ENCODE assay signal across 1 cellular context in genomic region chr3:187186801-187187421, GRCh38.
TF ChIP-seq lines count a peak whose summit lies in the region.

No MANE protein-coding gene starts in this region.

TF ChIP-seq in K562, 482 proteins besides CTCF, POLR2A, EP300 and RAD21 (continued from another document):
- TF ChIP-seq TRIM25 (IDR thresholded peaks at IDR 0.05; ENCODE audit: borderline replicate concordance) (no peak), RBM34 (IDR thresholded peaks at IDR 0.05; ENCODE audit: borderline replicate concordance, insufficient read depth, low read length) (no peak), CBFA2T2 (conservative IDR thresholded peaks at IDR 0.05) (0 out of 2 replicates have a peak, but pooled peaks have one; percentile 26), ZBTB17 (CRISPR knock-in tag; IDR thresholded peaks at IDR 0.05) (no peak), PREB (CRISPR knock-in tag; IDR thresholded peaks at IDR 0.05) (no peak), FOXA1 (IDR thresholded peaks at IDR 0.05; ENCODE audit: borderline replicate concordance) (no peak), RHOXF2B (CRISPR knock-in tag; conservative IDR thresholded peaks at IDR 0.05) (no peak), MAZ (CRISPR knock-in tag; conservative IDR thresholded peaks at IDR 0.05 in 1 of 2, IDR thresholded peaks at IDR 0.05 in 1 of 2) (no peak), CC2D1A (IDR thresholded peaks at IDR 0.05) (no peak), ZNF76 (CRISPR knock-in tag; IDR thresholded peaks at IDR 0.05; ENCODE audit: borderline replicate concordance) (no peak), JUND (IDR thresholded peaks at IDR 0.05; ENCODE audit: borderline replicate concordance, low read depth, low read length) (peak; percentile 74), JUND (tag; IDR thresholded peaks at IDR 0.05; ENCODE audit: borderline replicate concordance, low read depth, low read length) (peak; percentile 76; the same call in 2 of the 3 replicates), HSF4 (CRISPR knock-in tag; IDR thresholded peaks at IDR 0.05; ENCODE audit: borderline replicate concordance) (no peak), EP400 (IDR thresholded peaks at IDR 0.05) (no peak)
